Comparison of ENCODE assay signal across 22 cellular contexts in the genomic region with DNA sequence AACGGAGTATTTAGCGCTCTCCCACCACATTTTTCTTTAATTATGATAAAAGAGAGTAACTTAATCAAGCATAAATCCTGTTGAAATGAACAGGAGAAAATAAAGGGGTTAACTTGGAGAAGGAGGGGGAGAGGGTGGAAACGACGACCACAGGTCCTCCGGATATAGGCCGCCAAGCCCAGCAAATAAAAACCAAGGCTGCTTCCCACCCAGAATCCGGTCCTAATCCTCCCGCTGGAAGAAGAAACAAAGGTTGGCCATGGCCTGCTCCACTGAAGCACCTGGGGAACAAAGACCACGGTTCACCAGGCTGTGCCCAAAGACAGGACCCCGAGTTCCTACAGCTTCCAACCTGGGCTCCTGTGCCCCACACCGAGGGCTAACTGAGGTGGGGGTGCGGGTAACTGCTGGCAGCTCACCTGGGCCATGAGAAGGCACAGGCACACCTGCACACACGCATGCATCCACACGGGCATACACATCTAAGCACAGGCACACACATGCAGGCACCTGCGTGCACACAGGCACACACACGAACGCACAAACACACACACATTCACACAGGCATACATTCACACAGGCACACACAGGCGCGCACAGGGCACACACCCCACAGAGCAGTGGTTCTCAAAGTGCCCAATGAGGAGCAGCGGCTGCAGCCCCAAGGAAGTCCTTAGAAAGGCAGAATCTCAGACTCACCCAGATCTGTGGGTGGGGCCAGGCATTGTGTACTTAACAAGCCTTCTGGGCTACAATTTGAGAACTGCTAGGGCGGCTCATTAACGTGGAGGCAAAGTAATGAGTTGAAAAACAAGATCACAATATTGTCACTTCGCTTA.
DNase-seq lines count a peak whose midpoint lies in the region; ATAC-seq and TF ChIP-seq lines count a peak whose summit lies in the region.
"Had no signal": no experiment of that assay in that cellular context is flagged by ENCODE, and none has a peak within 500 bp of the region (broad histone marks: within the 10 kb centered on the region; RNA-seq: fewer than 3 reads in every experiment).

No MANE protein-coding gene starts in this region.

- H3K9me3 Mint-ChIP-seq in endodermal cell, result peaks cover 6% of the 10 kb centered on the region
- H3K9me3 Mint-ChIP-seq in nephron progenitor cell, result peaks cover 34% of the 10 kb centered on the region
- H3K9me3 Mint-ChIP-seq in endothelial cell (ENCODE audit: unreplicated experiment), result no peaks in the 10 kb centered on the region
- H3K9me3 Mint-ChIP-seq: activated naive CD8-positive, alpha-beta T cell treated with anti-CD3 and anti-CD28 coated beads, Interleukin-2, amount 10 ng/mL, durations not matched to agents 7 days and 5 days; activated T-cell treated with anti-CD3 and anti-CD28 coated beads, Interleukin-2, amount 50 U/mL, for 4 hours; HFFc6; stimulated activated memory B cell treated with anti-CD40 and anti-IgM and Interleukin-4, amounts not matched to agents 10 μg/mL and 1 μg/mL and 100 μg/mL, for 72 hours had no signal

- H3K27me3 Mint-ChIP-seq in endodermal cell (ENCODE audit: insufficient read depth), result no peaks in the 10 kb centered on the region
- H3K27me3 Mint-ChIP-seq in nephron progenitor cell (ENCODE audit: low read depth, poor library complexity), result peaks cover 5% of the 10 kb centered on the region
- H3K27me3 Mint-ChIP-seq in endothelial cell (ENCODE audit: unreplicated experiment), result no peaks in the 10 kb centered on the region

- H3K9me3 ChIP-seq in cardiac muscle cell (ENCODE audit: low read depth) (no peaks in the 10 kb centered on the region), heart left ventricle (peaks cover 0 to 7% (median 0%) of the 10 kb centered on the region in 12 donors), endodermal cell (ENCODE audit: control insufficient read depth, low read length) (peaks cover 10% of the 10 kb centered on the region), vagina (no peaks in the 10 kb centered on the region)

- H3K27ac Mint-ChIP-seq in endodermal cell (peak overlapping the region; percentile 96), nephron progenitor cell (peak overlapping the region; percentile 95), endothelial cell (ENCODE audit: unreplicated experiment) (no peak overlapping the region)
- H3K27ac Mint-ChIP-seq: activated naive CD8-positive, alpha-beta T cell treated with anti-CD3 and anti-CD28 coated beads, Interleukin-2, amount 10 ng/mL, durations not matched to agents 7 days and 5 days; HFFc6; immature natural killer cell; stimulated activated memory B cell treated with anti-CD40 and anti-IgM and Interleukin-4, amounts not matched to agents 10 μg/mL and 1 μg/mL and 100 μg/mL, for 72 hours had no signal

- 70 to 78% (median 76%) methylated on average over 23 of the region's 23 CpGs for WGBS in heart left ventricle, 4 donors
- WGBS in endodermal cell (ENCODE audit: insufficient coverage in 1 of 2, insufficient read length in 1 of 2), 2 experiments, result 66 to 71% methylated on average over 15 to 22 of the region's 23 CpGs

- H3K9ac ChIP-seq in endodermal cell (ENCODE audit: extremely low read depth, low read length, poor library complexity, severe bottlenecking), result no peak overlapping the region
- H3K9ac ChIP-seq: KMS-11 had no signal

- H3K4me3 Mint-ChIP-seq in endodermal cell, result peak overlapping the region; percentile 26
- peak overlapping the region; percentile 42 for H3K4me3 Mint-ChIP-seq in nephron progenitor cell
- no peak overlapping the region for H3K4me3 Mint-ChIP-seq in endothelial cell (ENCODE audit: unreplicated experiment)
- H3K4me3 Mint-ChIP-seq: activated naive CD8-positive, alpha-beta T cell treated with anti-CD3 and anti-CD28 coated beads, Interleukin-2, amount 10 ng/mL, durations not matched to agents 7 days and 5 days; activated T-cell treated with anti-CD3 and anti-CD28 coated beads, Interleukin-2, amount 50 U/mL, for 4 hours; HFFc6; immature natural killer cell; stimulated activated memory B cell treated with anti-CD40 and anti-IgM and Interleukin-4, amounts not matched to agents 10 μg/mL and 1 μg/mL and 100 μg/mL, for 72 hours had no signal

- H3K27me3 ChIP-seq in cardiac muscle cell (no peaks in the 10 kb centered on the region), heart left ventricle (no peaks in the 10 kb centered on the region), endodermal cell (ENCODE audit: control insufficient read depth, insufficient read depth, low read length, poor library complexity, severe bottlenecking) (no peaks in the 10 kb centered on the region), vagina (no peaks in the 10 kb centered on the region)
- H3K27me3 ChIP-seq: foreskin keratinocyte had no signal

- H3K4me1 ChIP-seq in cardiac muscle cell (ENCODE audit: low read depth), result peaks cover 41% of the 10 kb centered on the region
- H3K4me1 ChIP-seq in heart left ventricle, result no peaks in the 10 kb centered on the region
- peaks cover 39% of the 10 kb centered on the region for H3K4me1 ChIP-seq in endodermal cell (ENCODE audit: control insufficient read depth, insufficient read depth, low read length)
- peaks cover 27% of the 10 kb centered on the region for H3K4me1 ChIP-seq in vagina
- H3K4me1 ChIP-seq: foreskin keratinocyte had no signal

- H3K4me3 ChIP-seq in cardiac muscle cell (no peak overlapping the region), heart left ventricle (no peak overlapping the region), endodermal cell (ENCODE audit: low read length) (peak overlapping the region; percentile 61), vagina (no peak overlapping the region)
- H3K4me3 ChIP-seq: PC-9 had no signal

- in situ Hi-C loops in GM13977 (cut with MboI; ENCODE audit: low pct_unique_long_range_greater_than_20kb, low sequenced_read_pairs, unreplicated experiment), result no loop called here

- TF ChIP-seq CTCF in cardiac muscle cell (IDR thresholded peaks at IDR 0.05; ENCODE audit: low read depth, low read length) (no peak), heart left ventricle (IDR thresholded peaks at IDR 0.05) (no peak), endodermal cell (conservative IDR thresholded peaks at IDR 0.05) (no peak), nephron progenitor cell (IDR thresholded peaks at IDR 0.05) (no peak), vagina (IDR thresholded peaks at IDR 0.05) (no peak), endothelial cell (IDR thresholded peaks at IDR 0.05; ENCODE audit: unreplicated experiment) (no peak), GM13977 (IDR thresholded peaks at IDR 0.05; ENCODE audit: extremely low read depth, insufficient read depth, missing control alignments) (no peak)

- DNase-seq in cardiac muscle cell (ENCODE audit: low read depth in 1 of 2, low spot score in 1 of 2) (no peak), heart left ventricle (no peak), endodermal cell (peak; percentile 74), nephron progenitor cell (no peak), vagina (ENCODE audit: extremely low spot score in 2 of 2) (no peak), NCI-H1694 treated with DMSO at 0.1 percent for 48 hours (lab: John Stamatoyannopoulos, UW) (no peak), endothelial cell (ENCODE audit: low spot score) (no peak), GM13977 (ENCODE audit: low spot score) (no peak)
- DNase-seq: ACHN; activated CD4-positive, alpha-beta T cell treated with anti-CD3 and anti-CD28 coated beads, Interleukin-2, amount 50 U/mL, for 4 hours; activated naive CD8-positive, alpha-beta T cell treated with anti-CD3 and anti-CD28 coated beads, Interleukin-2, amount 10 ng/mL, durations not matched to agents 7 days and 5 days; activated T-cell treated with anti-CD3 and anti-CD28 coated beads, Interleukin-2, amount 50 U/mL, for 4 hours; central memory CD4-positive, alpha-beta T cell; foreskin keratinocyte; HFFc6; immature natural killer cell; mammary epithelial cell; NCI-H446 treated with DMSO at 0.1 percent for 48 hours; PC-9; small intestine had no signal

- H3K36me3 ChIP-seq in cardiac muscle cell (no peaks in the 10 kb centered on the region), heart left ventricle (no peaks in the 10 kb centered on the region), endodermal cell (ENCODE audit: control insufficient read depth, insufficient read depth, low read length) (peaks cover 81% of the 10 kb centered on the region), vagina (no peaks in the 10 kb centered on the region)

- intact Hi-C loops in heart left ventricle (cut with DNase I) (no loop called here), vagina (cut with DNase I) (no loop called here)

- ATAC-seq in heart left ventricle, result no peak
- ATAC-seq: activated T-cell treated with anti-CD3 and anti-CD28 coated beads, Interleukin-2, amount 50 U/mL, for 4 hours; foreskin keratinocyte; stimulated activated memory B cell treated with anti-CD40 and anti-IgM and Interleukin-4, amounts not matched to agents 10 μg/mL and 1 μg/mL and 100 μg/mL, for 72 hours had no signal

- H3K27ac ChIP-seq in cardiac muscle cell (peak overlapping the region; percentile 20), heart left ventricle (peak overlapping the region in 1 of 12 donors; percentile 62), endodermal cell (ENCODE audit: low read depth, low read length) (peak overlapping the region; percentile 73), vagina (peak overlapping the region; percentile 17)
- H3K27ac ChIP-seq: foreskin keratinocyte, KMS-11, PC-9 had no signal

- peaks cover 48% of the 10 kb centered on the region for H3K4me1 Mint-ChIP-seq in endodermal cell
- H3K4me1 Mint-ChIP-seq in nephron progenitor cell, result peaks cover 70% of the 10 kb centered on the region
- peaks cover 13% of the 10 kb centered on the region for H3K4me1 Mint-ChIP-seq in endothelial cell (ENCODE audit: unreplicated experiment)
- H3K4me1 Mint-ChIP-seq: immature natural killer cell; stimulated activated memory B cell treated with anti-CD40 and anti-IgM and Interleukin-4, amounts not matched to agents 10 μg/mL and 1 μg/mL and 100 μg/mL, for 72 hours had no signal

- peaks cover 55% of the 10 kb centered on the region for H3K36me3 Mint-ChIP-seq in endodermal cell (ENCODE audit: low read depth)
- H3K36me3 Mint-ChIP-seq in nephron progenitor cell (ENCODE audit: low read depth), result peaks cover 50% of the 10 kb centered on the region
- no peaks in the 10 kb centered on the region for H3K36me3 Mint-ChIP-seq in endothelial cell (ENCODE audit: low read depth, unreplicated experiment)
- H3K36me3 Mint-ChIP-seq: activated naive CD8-positive, alpha-beta T cell treated with anti-CD3 and anti-CD28 coated beads, Interleukin-2, amount 10 ng/mL, durations not matched to agents 7 days and 5 days; immature natural killer cell; stimulated activated memory B cell treated with anti-CD40 and anti-IgM and Interleukin-4, amounts not matched to agents 10 μg/mL and 1 μg/mL and 100 μg/mL, for 72 hours had no signal

- TF ChIP-seq POLR2A in heart left ventricle (IDR thresholded peaks at IDR 0.05), result no peak
- no peak for TF ChIP-seq POLR2A in vagina (IDR thresholded peaks at IDR 0.05)
